ENCODE assay signal across 16 cellular contexts in the genomic region with DNA sequence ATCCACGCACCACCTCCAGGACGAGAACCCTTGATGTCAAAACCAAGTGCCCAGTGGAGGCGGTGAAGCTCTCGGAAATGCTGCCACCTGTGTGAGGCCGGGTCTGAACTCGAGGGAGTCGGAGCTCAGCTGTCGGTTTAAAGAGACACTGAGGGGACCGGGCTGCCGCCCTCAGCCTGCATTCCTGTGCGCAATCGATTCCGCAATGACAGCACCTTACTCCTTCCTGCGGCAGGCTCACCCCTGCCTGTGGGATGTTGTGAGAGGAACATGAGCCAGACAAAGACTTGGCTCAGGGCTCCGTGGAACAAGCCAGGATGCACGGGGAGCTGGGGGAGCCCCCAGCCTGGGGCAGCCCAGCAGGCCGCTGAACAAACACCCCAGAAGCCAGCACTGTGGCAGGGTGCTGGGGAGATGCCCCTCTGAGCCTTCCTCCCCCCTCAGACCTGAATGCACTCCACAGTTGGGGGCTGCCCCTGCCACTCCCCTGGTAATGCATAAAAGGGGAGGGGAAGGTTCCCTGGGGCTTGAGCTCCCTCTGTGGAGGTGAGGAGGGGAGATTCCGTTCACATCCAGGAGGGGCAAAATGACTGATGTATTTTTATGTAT. TPM values are rescaled to one million over a fixed set of nuclear protein-coding genes. Genes with fewer than 3 reads are reported as not detected.
DNase-seq lines count a peak whose midpoint lies in the region; ATAC-seq and TF ChIP-seq lines count a peak whose summit lies in the region.
"Had no signal": no experiment of that assay in that cellular context is flagged by ENCODE, and none has a peak within 500 bp of the region (broad histone marks: within the 10 kb centered on the region; RNA-seq: fewer than 3 reads in every experiment).

No MANE protein-coding gene starts in this region.

- peaks cover 9% of the 10 kb centered on the region; the same call in 1 of the 2 replicates for H3K36me3 Mint-ChIP-seq in WTC11
- H3K36me3 Mint-ChIP-seq: CD8-positive, alpha-beta T cell had no signal

- no peak for TF ChIP-seq CTCF in WTC11 (IDR thresholded peaks at IDR 0.05)

- no peaks in the 10 kb centered on the region; the same call in 1 of the 2 replicates for H3K27me3 Mint-ChIP-seq in WTC11 (ENCODE audit: low read depth)
- H3K27me3 Mint-ChIP-seq: B cell had no signal

- CTCF ChIA-PET in WTC11 (lab: Charles Lee): interaction anchor here (0.8 to 3.4 kb wide), 9 partner anchors 11 to 283 kb away, joined by 3 to 19 read pairs (median 4); no protein-coding TSS in a partner anchor

- DNase-seq in DMS79 (lab: John Stamatoyannopoulos, UW) (peak; percentile 80), ELF-1 (ENCODE audit: low read depth, low spot score) (peak; percentile 36), WTC11 (ENCODE audit: low spot score) (no peak), left kidney (ENCODE audit: low read depth, low spot score) (peak; percentile 66), foreskin melanocyte (no peak)
- no peak for DNase-seq in stimulated activated CD4-positive, alpha-beta T cell treated with anti-CD3 and anti-CD28 coated beads, Interleukin-12 subunit alpha, Interleukin-12 subunit beta, amount 100 ng/mL, for 4 hours
- DNase-seq in stimulated activated CD4-positive, alpha-beta T cell treated with anti-CD3 and anti-CD28 coated beads, Interleukin-4, amount 100 ng/mL, for 24 hours: no peak
- DNase-seq: Calu3, DMS53, GF-D8, H9 had no signal

- POLR2A ChIA-PET in WTC11 (lab: Charles Lee): no interaction called here

- peaks cover 46% of the 10 kb centered on the region for H3K4me1 Mint-ChIP-seq in WTC11
- H3K4me1 Mint-ChIP-seq: B cell had no signal

- no peaks in the 10 kb centered on the region for H3K9me3 Mint-ChIP-seq in WTC11
- H3K9me3 Mint-ChIP-seq: CD8-positive, alpha-beta T cell; H9 had no signal

- no peak overlapping the region for H3K4me3 Mint-ChIP-seq in WTC11
- H3K4me3 Mint-ChIP-seq: B cell; CD8-positive, alpha-beta T cell; GM23338; H9 had no signal

- no peak overlapping the region for H3K27ac Mint-ChIP-seq in WTC11
- H3K27ac Mint-ChIP-seq: B cell; CD8-positive, alpha-beta T cell; GM23338; H9 had no signal

- ATAC-seq in WTC11: no peak
- ATAC-seq: CD8-positive, alpha-beta T cell; GM23338 had no signal

TF ChIP-seq in WTC11, 78 proteins besides CTCF, POLR2A, EP300 and RAD21:
- TF ChIP-seq, protein P1, sequence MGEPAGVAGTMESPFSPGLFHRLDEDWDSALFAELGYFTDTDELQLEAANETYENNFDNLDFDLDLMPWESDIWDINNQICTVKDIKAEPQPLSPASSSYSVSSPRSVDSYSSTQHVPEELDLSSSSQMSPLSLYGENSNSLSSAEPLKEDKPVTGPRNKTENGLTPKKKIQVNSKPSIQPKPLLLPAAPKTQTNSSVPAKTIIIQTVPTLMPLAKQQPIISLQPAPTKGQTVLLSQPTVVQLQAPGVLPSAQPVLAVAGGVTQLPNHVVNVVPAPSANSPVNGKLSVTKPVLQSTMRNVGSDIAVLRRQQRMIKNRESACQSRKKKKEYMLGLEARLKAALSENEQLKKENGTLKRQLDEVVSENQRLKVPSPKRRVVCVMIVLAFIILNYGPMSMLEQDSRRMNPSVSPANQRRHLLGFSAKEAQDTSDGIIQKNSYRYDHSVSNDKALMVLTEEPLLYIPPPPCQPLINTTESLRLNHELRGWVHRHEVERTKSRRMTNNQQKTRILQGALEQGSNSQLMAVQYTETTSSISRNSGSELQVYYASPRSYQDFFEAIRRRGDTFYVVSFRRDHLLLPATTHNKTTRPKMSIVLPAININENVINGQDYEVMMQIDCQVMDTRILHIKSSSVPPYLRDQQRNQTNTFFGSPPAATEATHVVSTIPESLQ (CRISPR knock-in tag; IDR thresholded peaks at IDR 0.05): no peak
- no peak for TF ChIP-seq GTF2I (CRISPR knock-in tag; conservative IDR thresholded peaks at IDR 0.05)
- no peak for TF ChIP-seq GRHL2 (CRISPR knock-in tag; IDR thresholded peaks at IDR 0.05; ENCODE audit: insufficient replicate concordance, severe bottlenecking)
- peak; percentile 26; the same call in 1 of the 2 replicates for TF ChIP-seq ZNF423 (CRISPR knock-in tag; IDR thresholded peaks at IDR 0.05)

RNA-seq across cellular contexts. Expression of a gene that starts 20.5 kb away (rescaled TPM):
- total RNA-seq in WTC11 (2021): 6.3 to 11.3 TPM (median 10.2 TPM) in 3 replicates
- total RNA-seq: A172; B cell; Calu3; CD8-positive, alpha-beta T cell; HT-29 had no signal

Comparison
In these comparisons a context has a peak if more than half of its experiments do, and no peak if none do; other contexts are left out.
1. DNase-seq: peak in DMS79 (single experiment), ELF-1 (single experiment) and left kidney (single experiment); none in WTC11 (single experiment), stimulated activated CD4-positive, alpha-beta T cell treated with anti-CD3 and anti-CD28 coated beads, Interleukin-12 subunit alpha, Interleukin-12 subunit beta, amount 100 ng/mL, for 4 hours (single experiment), foreskin melanocyte (single experiment) and stimulated activated CD4-positive, alpha-beta T cell treated with anti-CD3 and anti-CD28 coated beads, Interleukin-4, amount 100 ng/mL, for 24 hours (single experiment).